In genomic region chrX:65575024-65575423, GRCh38 we compare ENCODE assay signal across 17 cellular contexts. TPM values are rescaled to one million over a fixed set of nuclear protein-coding genes. Genes with fewer than 3 reads are reported as not detected.
A peak's percentile ranks its signal among the peaks of the same experiment; 100 is the strongest.
DNase-seq lines count a peak whose midpoint lies in the region; FAIRE-seq and TF ChIP-seq lines count a peak whose summit lies in the region.
"Had no signal": no experiment of that assay in that cellular context is flagged by ENCODE, and none has a peak within 500 bp of the region (broad histone marks: within the 10 kb centered on the region; RNA-seq: fewer than 3 reads in every experiment).

No MANE protein-coding gene starts in this region.

- no peaks in the 10 kb centered on the region for H4K20me1 ChIP-seq in H1 (replicated peaks in 1 of 2; ENCODE audit: control insufficient read depth in 1 of 2, insufficient read depth in 2 of 2, low read length in 2 of 2)
- H4K20me1 ChIP-seq: BLaER1 treated with 17β-estradiol and CSF1 and Interleukin-3, amounts not matched to agents 10 nM and 100 nM had no signal

- no TSS peak for BruUV-seq in MCF 10A (replicated peaks; lab: Mats Ljungman, UMichigan)

- no peak for TF ChIP-seq EP300 in H1 (IDR thresholded peaks at IDR 0.05; ENCODE audit: borderline replicate concordance in 1 of 2, low read depth in 2 of 2, low read length in 2 of 2)

- H3K9me3 Mint-ChIP-seq in MCF 10A (ENCODE audit: unreplicated experiment) = no peaks in the 10 kb centered on the region
- no peaks in the 10 kb centered on the region for H3K9me3 Mint-ChIP-seq in nephron

- H2BK5ac ChIP-seq in H1 (ENCODE audit: low read depth, low read length) (no peak overlapping the region), mesendoderm (ENCODE audit: low read length) (no peak overlapping the region)

- no peak overlapping the region for H3K27ac Mint-ChIP-seq in MCF 10A (ENCODE audit: low read depth, unreplicated experiment)
- peak overlapping the region; percentile 12 to 51 (median 19) for H3K27ac Mint-ChIP-seq in nephron

- no peak overlapping the region for H3K4me3 ChIP-seq in breast epithelium
- no peak overlapping the region for H3K4me3 ChIP-seq in H1 (ENCODE audit: extremely low read depth in 1 of 4, insufficient read depth in 2 of 4, low read depth in 3 of 4, low read length in 4 of 4)
- H3K4me3 ChIP-seq in mesendoderm (ENCODE audit: low read length) = no peak overlapping the region
- H3K4me3 ChIP-seq: BLaER1 treated with 17β-estradiol and CSF1 and Interleukin-3, amounts not matched to agents 10 nM and 100 nM; PC-9 had no signal

- no peaks in the 10 kb centered on the region for H3K27me3 Mint-ChIP-seq in MCF 10A (ENCODE audit: insufficient read depth, unreplicated experiment)
- H3K27me3 Mint-ChIP-seq in nephron (ENCODE audit: low read depth) = no peaks in the 10 kb centered on the region

- peak; percentile 47 for DNase-seq in MCF 10A (ENCODE audit: unreplicated experiment)
- DNase-seq in breast epithelium (ENCODE audit: low spot score in 2 of 2) = no peak
- peak; percentile 32 for DNase-seq in NCI-H226
- no peak for DNase-seq in H1 (ENCODE audit: low read depth in 1 of 2, low spot score in 2 of 2)
- no peak for DNase-seq in G401 (ENCODE audit: low spot score)
- DNase-seq in stimulated activated CD4-positive, alpha-beta T cell treated with anti-CD3 and anti-CD28 coated beads, Interleukin-2, amount 100 ng/mL, for 48 hours = no peak
- no peak for DNase-seq in mesendoderm
- DNase-seq: Kasumi-1, NCI-H1105 treated with DMSO at 0.1 percent for 48 hours, NCI-H187 treated with DMSO at 0.1 percent for 48 hours, NCI-H2171 treated with DMSO at 0.1 percent for 48 hours, NCI-H510A, NCI-H774, PC-9 had no signal

- no peak overlapping the region for H2BK15ac ChIP-seq in H1 (ENCODE audit: low read length)
- H2BK15ac ChIP-seq in mesendoderm (replicated peaks; ENCODE audit: low read depth) = no peak overlapping the region

- TF ChIP-seq POLR2A in breast epithelium (IDR thresholded peaks at IDR 0.05) (no peak), H1 (IDR thresholded peaks at IDR 0.05; ENCODE audit: control extremely low read depth in 1 of 2, low read depth in 2 of 2, low read length in 2 of 2) (no peak)

- no peak for TF ChIP-seq CTCF in MCF 10A (IDR thresholded peaks at IDR 0.05; ENCODE audit: unreplicated experiment)
- no peak for TF ChIP-seq CTCF in breast epithelium (IDR thresholded peaks at IDR 0.05)
- no peak for TF ChIP-seq CTCF in H1 (IDR thresholded peaks at IDR 0.05; ENCODE audit: control extremely low read depth in 1 of 3, insufficient read depth in 1 of 3, low read depth in 1 of 3, low read length in 3 of 3)
- TF ChIP-seq CTCF in nephron (IDR thresholded peaks at IDR 0.05; ENCODE audit: unreplicated experiment in 3 of 3) = no peak

- CTCF ChIA-PET in MCF 10A (lab: Yijun Ruan, JAX) (interaction anchor here (0.6 kb wide), 1 partner anchor 12 kb away, joined by 3 read pairs; no protein-coding TSS in a partner anchor), H1 (lab: Charles Lee; ENCODE audit: partially characterized antibody) (no interaction called here)

- H3K27ac ChIP-seq in breast epithelium = no peak overlapping the region
- no peak overlapping the region for H3K27ac ChIP-seq in H1 (ENCODE audit: low read depth, low read length)
- H3K27ac ChIP-seq in mesendoderm (ENCODE audit: low read depth, low read length) = no peak overlapping the region
- H3K27ac ChIP-seq: BLaER1 treated with 17β-estradiol and CSF1 and Interleukin-3, amounts not matched to agents 10 nM and 100 nM; PC-9 had no signal

- POLR2A ChIA-PET in MCF 10A (lab: Yijun Ruan, JAX) = no interaction called here
- POLR2A ChIA-PET in H1 (lab: Charles Lee; ENCODE audit: partially characterized antibody) = no interaction called here

- H4K5ac ChIP-seq in H1 (ENCODE audit: insufficient read length, low read depth, low read length) (no peak overlapping the region), mesendoderm (ENCODE audit: low read length) (no peak overlapping the region)

- H3K79me2 ChIP-seq in H1 (ENCODE audit: control insufficient read depth in 1 of 2, insufficient read depth in 2 of 2, low read length in 2 of 2) = no peaks in the 10 kb centered on the region
- H3K79me2 ChIP-seq in mesendoderm (ENCODE audit: control insufficient read depth, insufficient read depth, low read length) = no peaks in the 10 kb centered on the region

- no peak overlapping the region for H3K9ac ChIP-seq in H1 (replicated peaks in 1 of 4; ENCODE audit: extremely low read depth in 1 of 4, low read depth in 3 of 4, low read length in 3 of 4)
- H3K9ac ChIP-seq in mesendoderm (ENCODE audit: low read length) = no peak overlapping the region
- H3K9ac ChIP-seq: BLaER1 treated with 17β-estradiol and CSF1 and Interleukin-3, amounts not matched to agents 10 nM and 100 nM had no signal

- WGBS in H1 (ENCODE audit: extremely low coverage in 1 of 2, insufficient coverage in 1 of 2, insufficient read length in 1 of 2, insufficient replicate concordance in 2 of 2, low coverage in 1 of 2, low lambda C conversion rate in 2 of 2, missing lambda C conversion rate in 1 of 2), 2 experiments = 86% methylated on average over 2 of the region's 3 CpGs; no CpG with 5 or more reads in 1 of the 2 experiments
- WGBS in mesendoderm (ENCODE audit: extremely low coverage, insufficient coverage, low lambda C conversion rate) = no CpG with 5 or more reads among the region's 3 CpGs

- H3K9me3 ChIP-seq in breast epithelium (no peaks in the 10 kb centered on the region), H1 (ENCODE audit: insufficient read depth in 2 of 2, low read depth in 1 of 2, low read length in 1 of 2) (no peaks in the 10 kb centered on the region)
- H3K9me3 ChIP-seq: BLaER1 treated with 17β-estradiol and CSF1 and Interleukin-3, amounts not matched to agents 10 nM and 100 nM had no signal

- no peak for TF ChIP-seq RAD21 in H1 (IDR thresholded peaks at IDR 0.05 in 1 of 2, conservative IDR thresholded peaks at IDR 0.05 in 1 of 2; ENCODE audit: low read depth in 2 of 2, low read length in 2 of 2)

- no peaks in the 10 kb centered on the region for H3K4me1 Mint-ChIP-seq in MCF 10A (ENCODE audit: insufficient read depth, unreplicated experiment)
- H3K4me1 Mint-ChIP-seq in nephron = peaks cover 6% of the 10 kb centered on the region

- H3K4me2 ChIP-seq in H1 (ENCODE audit: insufficient read depth in 1 of 2, low read depth in 2 of 2, low read length in 2 of 2) (no peak overlapping the region), mesendoderm (ENCODE audit: low read length) (no peak overlapping the region)
- H3K4me2 ChIP-seq: BLaER1 treated with 17β-estradiol and CSF1 and Interleukin-3, amounts not matched to agents 10 nM and 100 nM; PC-9 had no signal

- no peak overlapping the region for H3K4me3 Mint-ChIP-seq in MCF 10A (ENCODE audit: unreplicated experiment)
- no peak overlapping the region for H3K4me3 Mint-ChIP-seq in nephron

- no peak for FAIRE-seq in H1 (lab: Jason Lieb, UNC)
- FAIRE-seq: A204.1 had no signal

- no peak overlapping the region for H3K14ac ChIP-seq in H1 (ENCODE audit: insufficient read length)

- H3K36me3 ChIP-seq in breast epithelium (no peaks in the 10 kb centered on the region), H1 (ENCODE audit: control insufficient read depth in 2 of 4, insufficient read depth in 4 of 4, low read length in 3 of 4) (no peaks in the 10 kb centered on the region), mesendoderm (ENCODE audit: control insufficient read depth, insufficient read depth, low read length) (no peaks in the 10 kb centered on the region)
- H3K36me3 ChIP-seq: BLaER1 treated with 17β-estradiol and CSF1 and Interleukin-3, amounts not matched to agents 10 nM and 100 nM had no signal

- H3K79me1 ChIP-seq in H1 (ENCODE audit: low read depth, low read length) = no peaks in the 10 kb centered on the region
- H3K79me1 ChIP-seq in mesendoderm (ENCODE audit: low read length) = no peaks in the 10 kb centered on the region

- in situ Hi-C loops in G401 (cut with HindIII; ENCODE audit: low sequenced_read_pairs) = no loop called here

- H3K4ac ChIP-seq in H1 (replicated peaks; ENCODE audit: insufficient read length, low read depth, low read length) (no peak overlapping the region), mesendoderm (ENCODE audit: low read depth, low read length) (no peak overlapping the region)

- H4K91ac ChIP-seq in H1 (replicated peaks; ENCODE audit: insufficient read length, low read length) = no peak overlapping the region

- H3K4me1 ChIP-seq in breast epithelium = no peaks in the 10 kb centered on the region
- H3K4me1 ChIP-seq in H1 (replicated peaks in 1 of 4; ENCODE audit: control insufficient read depth in 3 of 4, insufficient read depth in 4 of 4, low read length in 3 of 4) = no peaks in the 10 kb centered on the region
- H3K4me1 ChIP-seq in mesendoderm (ENCODE audit: control insufficient read depth, low read depth, low read length) = no peaks in the 10 kb centered on the region
- H3K4me1 ChIP-seq: BLaER1 treated with 17β-estradiol and CSF1 and Interleukin-3, amounts not matched to agents 10 nM and 100 nM had no signal

- H3K36me3 Mint-ChIP-seq in MCF 10A (ENCODE audit: insufficient read depth, unreplicated experiment) (no peaks in the 10 kb centered on the region), nephron (ENCODE audit: low read depth) (no peaks in the 10 kb centered on the region)

- no peaks in the 10 kb centered on the region for H3K23me2 ChIP-seq in H1 (ENCODE audit: low read depth, low read length)

- no peak overlapping the region for H2BK20ac ChIP-seq in H1 (ENCODE audit: low read length)

- H2AFZ ChIP-seq in H1 (ENCODE audit: low read length) = peak overlapping the region; percentile 53; the same call in 1 of the 2 replicates
- H2AFZ ChIP-seq: PC-9 had no signal

- H4K8ac ChIP-seq in H1 (ENCODE audit: extremely low read depth, insufficient read depth, low read length) (no peak overlapping the region), mesendoderm (ENCODE audit: low read depth, low read length) (no peak overlapping the region)

- H2BK120ac ChIP-seq in H1 (replicated peaks; ENCODE audit: low read depth, low read length) = no peak overlapping the region
- H2BK120ac ChIP-seq in mesendoderm (ENCODE audit: low read depth, low read length) = no peak overlapping the region

- no peak overlapping the region for H3K18ac ChIP-seq in H1 (ENCODE audit: extremely low read depth, low read length)
- no peak overlapping the region for H3K18ac ChIP-seq in mesendoderm (ENCODE audit: low read length)

- intact Hi-C loops in MCF 10A (cut with micrococcal nuclease) = no loop called here
- intact Hi-C loops in breast epithelium (cut with DNase I; ENCODE audit: low total_unique reads) = no loop called here

- H3K23ac ChIP-seq in H1 (ENCODE audit: insufficient read length) (no peak overlapping the region), mesendoderm (ENCODE audit: low read length) (no peak overlapping the region)

- peaks cover 0 to 41% of the 10 kb centered on the region in 2 donors for H3K27me3 ChIP-seq in breast epithelium
- H3K27me3 ChIP-seq in H1 (replicated peaks in 1 of 4; ENCODE audit: control insufficient read depth in 3 of 4, extremely low read depth in 1 of 4, insufficient read depth in 3 of 4, low read length in 3 of 4) = no peaks in the 10 kb centered on the region
- H3K27me3 ChIP-seq in mesendoderm (ENCODE audit: insufficient read depth, low read length, poor library complexity) = no peaks in the 10 kb centered on the region

- H3K56ac ChIP-seq in H1 (replicated peaks; ENCODE audit: insufficient read length, low read depth, low read length) (no peak overlapping the region), mesendoderm (ENCODE audit: low read length) (no peak overlapping the region)

- H2BK12ac ChIP-seq in H1 (ENCODE audit: low read depth, low read length) = no peak overlapping the region

- H2AK5ac ChIP-seq in H1 (ENCODE audit: low read depth, low read length) = no peak overlapping the region
- no peak overlapping the region for H2AK5ac ChIP-seq in mesendoderm (ENCODE audit: low read length)

RNA-seq across cellular contexts. Expression of gene LAS1L, which starts 40.4 kb away (rescaled TPM):
- total RNA-seq in MCF 10A (2022) (42.2 and 49.8 TPM in 2 replicates), breast epithelium (10 to 100 TPM; 26.9 to 35.4 (median 35.1) TPM)
- total RNA-seq in H1 (2021; fragmentation: NEBNext Ultra II Directional; extraction: Animal tissue kit (Norgen Biotek cat#: 25700)) = 61.6 and 65.0 TPM in 2 replicates
- 39.5 and 49.4 TPM in 2 replicates for polyA plus RNA-seq in H1 (2011; rRNA removed)
- polyA plus RNA-seq in H1 (2011; cell fraction: cytosol; rRNA removed) = 70.3 TPM
- polyA plus RNA-seq in H1 (2011; cell fraction: nucleus; rRNA removed) = 50.5 TPM
- polyA plus RNA-seq in H1 (2012, experiment 1 of 2) = 55.4 to 71.4 TPM (median 69.2 TPM) in 4 replicates
- polyA plus RNA-seq in H1 (2012, experiment 2 of 2) = 33.5 TPM
- polyA plus RNA-seq in H1 (2013, experiment 1 of 2) = 30.4 TPM
- 30.8 TPM for polyA plus RNA-seq in H1 (2013, experiment 2 of 2)
- 37.3 and 44.5 TPM in 2 replicates for polyA minus RNA-seq in H1 (2011; rRNA and poly(A)+ RNA removed)
- polyA minus RNA-seq in H1 (2011; cell fraction: cytosol; rRNA and poly(A)+ RNA removed) = 21.1 TPM
- 27.1 TPM for polyA minus RNA-seq in H1 (2011; cell fraction: nucleus; rRNA and poly(A)+ RNA removed)
- 24.6 and 40.5 TPM in 2 replicates for total RNA-seq in G401 (2014; rRNA removed; shearing (Covaris generic))
- polyA plus RNA-seq in mesendoderm (2013, experiment 1 of 2) = 41.3 TPM
- 42.3 TPM for polyA plus RNA-seq in mesendoderm (2013, experiment 2 of 2)

Comparison
In these comparisons a context has a peak if more than half of its experiments do, and no peak if none do; other contexts are left out.
1. DNase-seq: peak in MCF 10A (single experiment) and NCI-H226 (single experiment); none in breast epithelium (0 of 2), H1 (0 of 2), G401 (single experiment), stimulated activated CD4-positive, alpha-beta T cell treated with anti-CD3 and anti-CD28 coated beads, Interleukin-2, amount 100 ng/mL, for 48 hours (0 of 2) and mesendoderm (single experiment).